In genomic region chr1:35145892-35146549, GRCh38 we compare ENCODE assay signal across 8 cellular contexts. TPM values are rescaled to one million over a fixed set of nuclear protein-coding genes. Genes with fewer than 3 reads are reported as not detected.
DNase-seq lines count a peak whose midpoint lies in the region; ATAC-seq, FAIRE-seq and TF ChIP-seq lines count a peak whose summit lies in the region.
"Not testable (repeated sequence)": the region's sequence is repeated elsewhere in the genome, so short reads cannot be mapped to it uniquely, and the experiment has no call there.

No MANE protein-coding gene starts in this region.

- not testable (repeated sequence) for H3K4me3 ChIP-seq in H7 (ENCODE audit: insufficient read depth, low read depth, low read length)
- H3K4me3 ChIP-seq in transverse colon = peak overlapping the region in 3 of 4 donors; percentile 8 to 26 (median 9)

- TF ChIP-seq POLR2A in transverse colon (IDR thresholded peaks at IDR 0.05) = not testable (repeated sequence)

- POLR2A ChIA-PET in activated CD4-positive, alpha-beta T cell treated with anti-CD3 and anti-CD28 coated beads for 36 hours (lab: Charles Lee) = not testable (repeated sequence)

- H3K9me3 Mint-ChIP-seq in activated CD4-positive, alpha-beta T cell treated with anti-CD3 and anti-CD28 coated beads for 36 hours (ENCODE audit: low read depth) = not testable (repeated sequence)

- H3K27me3 Mint-ChIP-seq in activated CD4-positive, alpha-beta T cell treated with anti-CD3 and anti-CD28 coated beads for 36 hours = not testable (repeated sequence)

- in situ Hi-C loops in transverse colon (cut with MboI; ENCODE audit: low pct_ligation_motif_present in 1 of 4, low pct_unique_long_range_greater_than_20kb in 1 of 4, low sequenced_read_pairs in 3 of 4) = not testable (repeated sequence)

- H3K27ac Mint-ChIP-seq in activated CD4-positive, alpha-beta T cell treated with anti-CD3 and anti-CD28 coated beads for 36 hours = peak overlapping the region; percentile 30

- H3K27me3 ChIP-seq in H7 (ENCODE audit: control insufficient read depth, insufficient read depth, low read length); transverse colon: not testable (repeated sequence)

- peak; percentile 57 for ATAC-seq in activated CD4-positive, alpha-beta T cell treated with anti-CD3 and anti-CD28 coated beads for 36 hours

- peaks cover 0 to 14% (median 1%) of the 10 kb centered on the region in 4 donors for H3K4me1 ChIP-seq in transverse colon

- peak; percentile 25 for DNase-seq in H7
- peak; percentile 22 for DNase-seq in activated CD4-positive, alpha-beta T cell treated with anti-CD3 and anti-CD28 coated beads for 36 hours
- DNase-seq in activated naive CD4-positive, alpha-beta T cell treated with Interleukin-2 at 50 U/mL for 16 hours = peak; percentile 9
- peak; percentile 10 for DNase-seq in iPS-NIHi11 (ENCODE audit: low spot score)
- peak; percentile 5 for DNase-seq in myocyte (ENCODE audit: low read depth)
- peak; percentile 16 for DNase-seq in retina
- peak; percentile 21 for DNase-seq in transverse colon

- TF ChIP-seq CTCF in transverse colon (IDR thresholded peaks at IDR 0.05) = not testable (repeated sequence)

- peak; percentile 64 for FAIRE-seq in colon (lab: Jason Lieb, UNC)

- H3K36me3 Mint-ChIP-seq in activated CD4-positive, alpha-beta T cell treated with anti-CD3 and anti-CD28 coated beads for 36 hours (ENCODE audit: low read depth) = not testable (repeated sequence)

- not testable (repeated sequence) for H3K4me3 Mint-ChIP-seq in activated CD4-positive, alpha-beta T cell treated with anti-CD3 and anti-CD28 coated beads for 36 hours

- not testable (repeated sequence) for H3K9me3 ChIP-seq in transverse colon

- not testable (repeated sequence) for H3K36me3 ChIP-seq in H7 (replicated peaks; ENCODE audit: control insufficient read depth, insufficient read depth, low read length); transverse colon

- intact Hi-C loops in activated CD4-positive, alpha-beta T cell treated with anti-CD3 and anti-CD28 coated beads for 36 hours (cut with DNase I, micrococcal nuclease); transverse colon (cut with DNase I; ENCODE audit: low total_unique reads): not testable (repeated sequence)

- WGBS in transverse colon (ENCODE audit: low coverage in 1 of 2), 2 donors = 51% methylated on average over 10 of the region's 13 CpGs; no CpG with 5 or more reads in 1 of the 2 donors

- CTCF ChIA-PET in activated CD4-positive, alpha-beta T cell treated with anti-CD3 and anti-CD28 coated beads for 36 hours (lab: Charles Lee) = not testable (repeated sequence)

- not testable (repeated sequence) for TF ChIP-seq EP300 in transverse colon (IDR thresholded peaks at IDR 0.05; ENCODE audit: low read depth)

- not testable (repeated sequence) for H3K4me1 Mint-ChIP-seq in activated CD4-positive, alpha-beta T cell treated with anti-CD3 and anti-CD28 coated beads for 36 hours

- not testable (repeated sequence) for H3K27ac ChIP-seq in transverse colon

RNA-seq across cellular contexts. Expression of gene SFPQ, which starts 46.9 kb away (rescaled TPM):
- total RNA-seq in H7 (2014; rRNA removed; shearing (Covaris generic)) = 186 and 188 TPM in 2 replicates
- 100 to 1,000 TPM; 350 to 389 TPM for total RNA-seq in activated CD4-positive, alpha-beta T cell treated with anti-CD3 and anti-CD28 coated beads for 36 hours
- total RNA-seq in myocyte (128 and 134 TPM in 2 replicates), transverse colon (100 to 1,000 TPM; 169 to 431 (median 245) TPM)
- polyA plus RNA-seq in myocyte (2012) = 117 TPM
